11 cellular contexts compared by ENCODE assay signal in genomic region chr14:89507521-89507920, GRCh38.
A peak's percentile ranks its signal among the peaks of the same experiment; 100 is the strongest.
DNase-seq lines count a peak whose midpoint lies in the region; ATAC-seq lines count a peak whose summit lies in the region.
"Had no signal": no experiment of that assay in that cellular context is flagged by ENCODE, and none has a peak within 500 bp of the region (broad histone marks: within the 10 kb centered on the region; RNA-seq: fewer than 3 reads in every experiment).

No MANE protein-coding gene starts in this region.

- H3K9me3 ChIP-seq in BLaER1 treated with 17β-estradiol and CSF1 and Interleukin-3, amounts not matched to agents 10 nM and 100 nM (replicated peaks in 1 of 11): peaks cover 0 to 13% (median 8%) of the 10 kb centered on the region in 11 experiments; a peak in 11 of 22 replicates

- no peaks in the 10 kb centered on the region for H3K27me3 Mint-ChIP-seq in T-helper 2 cell treated with Interferon-gamma antibody and Interleukin-4, amounts not matched to agents 5 μg/mL and 100 μg/mL, for 36 hours (ENCODE audit: low read depth)
- H3K27me3 Mint-ChIP-seq: activated naive CD8-positive, alpha-beta T cell treated with anti-CD3 and anti-CD28 coated beads, Interleukin-2, amount 10 ng/mL, durations not matched to agents 7 days and 5 days had no signal

- no peak overlapping the region for H3K4me3 ChIP-seq in BLaER1 treated with 17β-estradiol and CSF1 and Interleukin-3, amounts not matched to agents 10 nM and 100 nM

- H3K9ac ChIP-seq in BLaER1 treated with 17β-estradiol and CSF1 and Interleukin-3, amounts not matched to agents 10 nM and 100 nM: no peak overlapping the region

- no peaks in the 10 kb centered on the region for H3K27me3 ChIP-seq in BLaER1 treated with 17β-estradiol and CSF1 and Interleukin-3, amounts not matched to agents 10 nM and 100 nM

- DNase-seq in T-helper 2 cell treated with Interferon-gamma antibody and Interleukin-4, amounts not matched to agents 5 μg/mL and 100 μg/mL, for 36 hours (ENCODE audit: low spot score): peak; percentile 27
- DNase-seq in kidney glomerular epithelial cell (lab: John Stamatoyannopoulos, UW) (peak; percentile 92), superior temporal gyrus (ENCODE audit: extremely low spot score) (no peak), amniotic stem cell (lab: John Stamatoyannopoulos, UW) (no peak)
- DNase-seq: activated naive CD8-positive, alpha-beta T cell treated with anti-CD3 and anti-CD28 coated beads, Interleukin-2, amount 10 ng/mL, durations not matched to agents 7 days and 5 days; left ventricle myocardium superior; SHP77 had no signal

- H3K4me1 Mint-ChIP-seq in T-helper 2 cell treated with Interferon-gamma antibody and Interleukin-4, amounts not matched to agents 5 μg/mL and 100 μg/mL, for 36 hours (ENCODE audit: low read depth): peaks cover 57% of the 10 kb centered on the region

- no peak overlapping the region for H3K27ac ChIP-seq in BLaER1 treated with 17β-estradiol and CSF1 and Interleukin-3, amounts not matched to agents 10 nM and 100 nM

- H4K20me1 ChIP-seq in BLaER1 treated with 17β-estradiol and CSF1 and Interleukin-3, amounts not matched to agents 10 nM and 100 nM: peaks cover 0 to 56% (median 17%) of the 10 kb centered on the region in 11 experiments; a peak in 13 of 22 replicates

- ATAC-seq in GM21423 (IDR thresholded peaks at IDR 0.05; ENCODE audit: unreplicated experiment): peak; percentile 30
- no peak for ATAC-seq in GM19351 (IDR thresholded peaks at IDR 0.05; ENCODE audit: unreplicated experiment)
- ATAC-seq in GM19328 (IDR thresholded peaks at IDR 0.05; ENCODE audit: unreplicated experiment): no peak
- ATAC-seq: left ventricle myocardium superior had no signal

- peak overlapping the region; percentile 22 for H3K27ac Mint-ChIP-seq in T-helper 2 cell treated with Interferon-gamma antibody and Interleukin-4, amounts not matched to agents 5 μg/mL and 100 μg/mL, for 36 hours

- peaks cover 0 to 13% (median 8%) of the 10 kb centered on the region in 11 experiments; a peak in 11 of 22 replicates for H3K36me3 ChIP-seq in BLaER1 treated with 17β-estradiol and CSF1 and Interleukin-3, amounts not matched to agents 10 nM and 100 nM

- H3K4me2 ChIP-seq in BLaER1 treated with 17β-estradiol and CSF1 and Interleukin-3, amounts not matched to agents 10 nM and 100 nM: peak overlapping the region in 6 of 11 experiments; percentile 7 to 34 (median 28); a peak in 8 of 22 replicates

- H3K9me3 Mint-ChIP-seq in T-helper 2 cell treated with Interferon-gamma antibody and Interleukin-4, amounts not matched to agents 5 μg/mL and 100 μg/mL, for 36 hours: peaks cover 4% of the 10 kb centered on the region
- H3K9me3 Mint-ChIP-seq: activated naive CD8-positive, alpha-beta T cell treated with anti-CD3 and anti-CD28 coated beads, Interleukin-2, amount 10 ng/mL, durations not matched to agents 7 days and 5 days had no signal

- H3K4me3 Mint-ChIP-seq in T-helper 2 cell treated with Interferon-gamma antibody and Interleukin-4, amounts not matched to agents 5 μg/mL and 100 μg/mL, for 36 hours: no peak overlapping the region
- H3K4me3 Mint-ChIP-seq: activated naive CD8-positive, alpha-beta T cell treated with anti-CD3 and anti-CD28 coated beads, Interleukin-2, amount 10 ng/mL, durations not matched to agents 7 days and 5 days had no signal

- H3K4me1 ChIP-seq in BLaER1 treated with 17β-estradiol and CSF1 and Interleukin-3, amounts not matched to agents 10 nM and 100 nM: peaks cover 41 to 60% (median 49%) of the 10 kb centered on the region in 10 experiments

- H3K36me3 Mint-ChIP-seq in T-helper 2 cell treated with Interferon-gamma antibody and Interleukin-4, amounts not matched to agents 5 μg/mL and 100 μg/mL, for 36 hours (ENCODE audit: low read depth): peaks cover 26% of the 10 kb centered on the region

Comparison
In these comparisons a context has a peak if more than half of its experiments do, and no peak if none do; other contexts are left out.
1. DNase-seq: peak in T-helper 2 cell treated with Interferon-gamma antibody and Interleukin-4, amounts not matched to agents 5 μg/mL and 100 μg/mL, for 36 hours (single experiment) and kidney glomerular epithelial cell (single experiment); none in superior temporal gyrus (single experiment) and amniotic stem cell (single experiment).